8 cellular contexts compared by ENCODE assay signal in the genomic region with DNA sequence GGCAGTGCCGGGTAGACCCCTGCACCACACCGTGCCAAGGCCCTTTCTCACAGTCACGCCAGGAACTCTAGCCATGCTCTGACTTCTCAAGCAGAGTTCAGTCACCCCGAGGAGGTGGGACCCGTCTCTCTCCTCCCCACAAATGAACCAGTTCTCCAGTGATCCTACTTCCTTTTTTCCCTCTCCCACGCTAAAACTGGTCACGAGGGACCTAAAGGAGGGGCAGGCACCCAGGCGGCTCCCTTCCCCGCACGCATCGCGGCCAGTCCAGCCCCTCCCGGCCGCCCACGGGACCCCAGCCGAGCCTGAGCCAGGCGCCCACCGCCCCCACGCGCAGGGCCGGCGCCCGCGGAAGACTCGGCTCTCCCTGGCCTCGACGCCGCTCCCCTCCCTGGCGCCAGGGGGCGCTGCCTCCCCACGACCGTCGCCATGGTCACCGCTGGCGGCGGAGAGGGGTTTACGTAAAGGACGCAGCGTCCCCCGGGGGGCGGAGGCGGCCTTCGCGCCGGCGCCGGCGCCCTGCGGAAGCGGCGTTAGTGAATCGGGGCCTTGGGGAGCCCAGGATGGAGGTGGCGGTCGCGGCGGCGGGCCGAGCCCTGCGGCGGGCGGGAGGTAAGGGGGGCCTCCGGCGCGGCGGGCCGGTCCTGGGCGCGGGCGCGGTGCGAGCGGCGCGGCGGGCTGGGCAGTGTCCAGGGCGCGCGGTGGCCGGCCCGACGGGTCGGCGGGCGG. TPM values are rescaled to one million over a fixed set of nuclear protein-coding genes. Genes with fewer than 3 reads are reported as not detected.
DNase-seq lines count a peak whose midpoint lies in the region; ATAC-seq and TF ChIP-seq lines count a peak whose summit lies in the region.

Gene DAGLA (plus strand): TSS at position 499 of the 729 bp plus-strand sequence. CDS start 39,765 bp downstream, outside the sequence.

- H3K4me3 Mint-ChIP-seq in activated T-cell treated with anti-CD3 and anti-CD28 coated beads, Interleukin-2, amount 50 U/mL, for 72 hours: peak within 1 kb of the TSS; percentile 63 to 70
- H3K4me3 Mint-ChIP-seq in natural killer cell: peak within 1 kb of the TSS; percentile 65
- H3K4me3 Mint-ChIP-seq in stimulated activated naive B cell treated with anti-CD40 and anti-IgM and Interleukin-4, amounts not matched to agents 10 μg/mL and 1 μg/mL and 100 μg/mL, for 72 hours: peak within 1 kb of the TSS; percentile 77 to 86

- no peaks in the 10 kb centered on the region for H3K36me3 Mint-ChIP-seq in activated T-cell treated with anti-CD3 and anti-CD28 coated beads, Interleukin-2, amount 50 U/mL, for 72 hours (ENCODE audit: insufficient read depth in 2 of 2)
- H3K36me3 Mint-ChIP-seq in natural killer cell: no peaks in the 10 kb centered on the region
- no peaks in the 10 kb centered on the region for H3K36me3 Mint-ChIP-seq in stimulated activated naive B cell treated with anti-CD40 and anti-IgM and Interleukin-4, amounts not matched to agents 10 μg/mL and 1 μg/mL and 100 μg/mL, for 72 hours

- peaks cover 5% of the 10 kb centered on the region for H3K4me1 Mint-ChIP-seq in activated T-cell treated with anti-CD3 and anti-CD28 coated beads, Interleukin-2, amount 50 U/mL, for 72 hours (ENCODE audit: low read depth)
- H3K4me1 Mint-ChIP-seq in natural killer cell: peaks cover 0 to 14% of the 10 kb centered on the region in 2 donors
- H3K4me1 Mint-ChIP-seq in stimulated activated naive B cell treated with anti-CD40 and anti-IgM and Interleukin-4, amounts not matched to agents 10 μg/mL and 1 μg/mL and 100 μg/mL, for 72 hours: peaks cover 4 to 14% of the 10 kb centered on the region in 2 donors

- no peak within 1 kb of the TSS for H3K27ac ChIP-seq in DND-41 (ENCODE audit: low read length)
- no peak within 1 kb of the TSS for H3K27ac ChIP-seq in OCI-LY1 (ENCODE audit: low read depth, low read length, poor library complexity, severe bottlenecking)

- H2AFZ ChIP-seq in DND-41 (ENCODE audit: low read depth, low read length) (no peak within 1 kb of the TSS), OCI-LY1 (ENCODE audit: low read length) (no peak within 1 kb of the TSS)

- no peaks in the 10 kb centered on the region for H3K9me2 ChIP-seq in OCI-LY1 (ENCODE audit: low read depth, low read length)

- TF ChIP-seq CTCF in DND-41 (IDR thresholded peaks at IDR 0.05; ENCODE audit: borderline replicate concordance, extremely low read depth, low read length, poor library complexity, severe bottlenecking) (peak; percentile 69), OCI-LY1 (IDR thresholded peaks at IDR 0.05; ENCODE audit: low read length) (peak; percentile 52), fibroblast of mammary gland (conservative IDR thresholded peaks at IDR 0.05; ENCODE audit: control insufficient read depth, insufficient read depth, low read depth, low read length) (peak; percentile 52), natural killer cell (IDR thresholded peaks at IDR 0.05) (peak; percentile 89)

- H3K27me3 ChIP-seq in DND-41 (ENCODE audit: insufficient read depth, low read length, poor library complexity) (peaks cover 42% of the 10 kb centered on the region), OCI-LY1 (ENCODE audit: insufficient read depth, low read length) (no peaks in the 10 kb centered on the region)

- H3K4me3 ChIP-seq in DND-41 (ENCODE audit: low read depth in 1 of 2, low read length in 2 of 2) (no peak within 1 kb of the TSS), OCI-LY1 (ENCODE audit: low read depth, low read length, poor library complexity, severe bottlenecking) (no peak within 1 kb of the TSS), fibroblast of mammary gland (ENCODE audit: control insufficient read depth, low read depth, low read length) (peak within 1 kb of the TSS; percentile 53)

- no peaks in the 10 kb centered on the region for H3K36me3 ChIP-seq in DND-41 (ENCODE audit: insufficient read depth, low read length)
- no peaks in the 10 kb centered on the region for H3K36me3 ChIP-seq in OCI-LY1 (ENCODE audit: insufficient read depth, low read length)

- intact Hi-C loops in natural killer cell (cut with micrococcal nuclease): loop anchor here (1.0 kb wide), 1 partner anchor 53 kb away; no protein-coding TSS in a partner anchor

- ATAC-seq in DND-41 (ENCODE audit: insufficient read depth, low read depth): peak; percentile 74
- ATAC-seq in HG02885 (IDR thresholded peaks at IDR 0.05; ENCODE audit: poor library complexity, unreplicated experiment): peak; percentile 51
- ATAC-seq in activated T-cell treated with anti-CD3 and anti-CD28 coated beads, Interleukin-2, amount 50 U/mL, for 72 hours (replicated peaks in 1 of 2): peak; percentile 80 to 81
- peak; percentile 90 to 92 (median 90) for ATAC-seq in natural killer cell
- ATAC-seq in stimulated activated naive B cell treated with anti-CD40 and anti-IgM and Interleukin-4, amounts not matched to agents 10 μg/mL and 1 μg/mL and 100 μg/mL, for 72 hours (replicated peaks): peak; percentile 81 to 84
- no peak for ATAC-seq in HG03521 (IDR thresholded peaks at IDR 0.05; ENCODE audit: unreplicated experiment)

- H3K4me2 ChIP-seq in DND-41 (ENCODE audit: insufficient read depth, low read length): no peak within 1 kb of the TSS
- H3K4me2 ChIP-seq in OCI-LY1 (ENCODE audit: low read length): no peak within 1 kb of the TSS

- H3F3A ChIP-seq in OCI-LY1 (ENCODE audit: insufficient read depth, low read length): no peaks in the 10 kb centered on the region

- no peaks in the 10 kb centered on the region for H3K9me3 Mint-ChIP-seq in activated T-cell treated with anti-CD3 and anti-CD28 coated beads, Interleukin-2, amount 50 U/mL, for 72 hours
- no peaks in the 10 kb centered on the region for H3K9me3 Mint-ChIP-seq in natural killer cell
- no peaks in the 10 kb centered on the region for H3K9me3 Mint-ChIP-seq in stimulated activated naive B cell treated with anti-CD40 and anti-IgM and Interleukin-4, amounts not matched to agents 10 μg/mL and 1 μg/mL and 100 μg/mL, for 72 hours

- peaks cover 27% of the 10 kb centered on the region for H3K27me3 Mint-ChIP-seq in activated T-cell treated with anti-CD3 and anti-CD28 coated beads, Interleukin-2, amount 50 U/mL, for 72 hours (ENCODE audit: low read depth)
- H3K27me3 Mint-ChIP-seq in natural killer cell (ENCODE audit: low read depth in 2 of 2): peaks cover 12 to 26% of the 10 kb centered on the region in 2 donors
- H3K27me3 Mint-ChIP-seq in stimulated activated naive B cell treated with anti-CD40 and anti-IgM and Interleukin-4, amounts not matched to agents 10 μg/mL and 1 μg/mL and 100 μg/mL, for 72 hours: peaks cover 18 to 35% of the 10 kb centered on the region in 2 donors

- H4K20me1 ChIP-seq in DND-41 (ENCODE audit: insufficient read depth, low read length): peaks cover 3% of the 10 kb centered on the region; the same call in 1 of the 2 replicates
- H4K20me1 ChIP-seq in OCI-LY1 (ENCODE audit: insufficient read depth, low read length): no peaks in the 10 kb centered on the region

- H3K9me3 ChIP-seq in DND-41 (ENCODE audit: insufficient read depth, low read length, severe bottlenecking) (no peaks in the 10 kb centered on the region), OCI-LY1 (ENCODE audit: low read length) (no peaks in the 10 kb centered on the region)

- H3K4me1 ChIP-seq in DND-41 (ENCODE audit: insufficient read depth, low read length) (no peaks in the 10 kb centered on the region), OCI-LY1 (ENCODE audit: insufficient read depth, low read length, severe bottlenecking) (no peaks in the 10 kb centered on the region)

- no peak within 1 kb of the TSS for H3K9ac ChIP-seq in DND-41 (ENCODE audit: low read depth, low read length)
- no peak within 1 kb of the TSS for H3K9ac ChIP-seq in OCI-LY1 (ENCODE audit: low read length)

- H3K27ac Mint-ChIP-seq in activated T-cell treated with anti-CD3 and anti-CD28 coated beads, Interleukin-2, amount 50 U/mL, for 72 hours: no peak within 1 kb of the TSS
- peak within 1 kb of the TSS in 1 of 2 donors; percentile 85 for H3K27ac Mint-ChIP-seq in natural killer cell
- no peak within 1 kb of the TSS for H3K27ac Mint-ChIP-seq in stimulated activated naive B cell treated with anti-CD40 and anti-IgM and Interleukin-4, amounts not matched to agents 10 μg/mL and 1 μg/mL and 100 μg/mL, for 72 hours

- H3K79me2 ChIP-seq in DND-41 (ENCODE audit: insufficient read depth, low read length) (no peaks in the 10 kb centered on the region), OCI-LY1 (ENCODE audit: insufficient read depth, low read length) (no peaks in the 10 kb centered on the region)

- DNase-seq in DND-41: peak; percentile 21
- DNase-seq in activated T-cell treated with anti-CD3 and anti-CD28 coated beads, Interleukin-2, amount 50 U/mL, for 72 hours: peak; percentile 67 to 84
- DNase-seq in fibroblast of mammary gland (ENCODE audit: low read depth): peak; percentile 44
- DNase-seq in natural killer cell: peak; percentile 87
- DNase-seq in stimulated activated naive B cell treated with anti-CD40 and anti-IgM and Interleukin-4, amounts not matched to agents 10 μg/mL and 1 μg/mL and 100 μg/mL, for 72 hours: peak; percentile 64

RNA-seq across cellular contexts. Expression of gene DAGLA, which starts in this region (rescaled TPM):
- total RNA-seq in activated T-cell treated with anti-CD3 and anti-CD28 coated beads, Interleukin-2, amount 50 U/mL, for 72 hours: under 1 TPM; 0.05 to 0.09 TPM
- under 1 TPM; 0.18 to 0.48 (median 0.38) TPM for total RNA-seq in natural killer cell

Comparison
In these comparisons a context has a peak if more than half of its experiments do, and no peak if none do; other contexts are left out.
1. Peak in DNase-seq and ATAC-seq in activated T-cell treated with anti-CD3 and anti-CD28 coated beads, Interleukin-2, amount 50 U/mL, for 72 hours; RNA of the gene not detected or under 1 TPM.
2. Peak in DNase-seq and ATAC-seq in natural killer cell; RNA of the gene not detected or under 1 TPM.
3. DNase-seq: peak in every context shown above with its lines; median percentile 87 in natural killer cell; 76 in activated T-cell treated with anti-CD3 and anti-CD28 coated beads, Interleukin-2, amount 50 U/mL, for 72 hours; 64 in stimulated activated naive B cell treated with anti-CD40 and anti-IgM and Interleukin-4, amounts not matched to agents 10 μg/mL and 1 μg/mL and 100 μg/mL, for 72 hours; 44 in fibroblast of mammary gland; 21 in DND-41.